Comparison of ENCODE assay signal across 25 cellular contexts in genomic region chr12:129276408-129277042, GRCh38.
"Had no signal": no experiment of that assay in that cellular context is flagged by ENCODE, and none has a peak within 500 bp of the region (broad histone marks: within the 10 kb centered on the region; RNA-seq: fewer than 3 reads in every experiment).

No MANE protein-coding gene starts in this region.

- H3K36me3 Mint-ChIP-seq: activated CD4-positive, alpha-beta memory T cell treated with anti-CD3 and anti-CD28 coated beads for 36 hours; activated naive CD8-positive, alpha-beta T cell treated with anti-CD3 and anti-CD28 coated beads, Interleukin-2, amount 10 ng/mL, durations not matched to agents 7 days and 5 days; immature natural killer cell; memory B cell; natural killer cell treated with Interleukin-12 subunit alpha and Interleukin-12 subunit beta and Interleukin-15 and Interleukin-18, amount 100 ng/mL, for 72 hours; stimulated activated effector memory CD8-positive, alpha-beta T cell treated with anti-CD3 and anti-CD28 coated beads, Interleukin-12 subunit alpha, Interleukin-12 subunit beta, amount 100 ng/mL, for 72 hours had no signal

- H3K4me1 Mint-ChIP-seq: activated naive CD8-positive, alpha-beta T cell treated with anti-CD3 and anti-CD28 coated beads, Interleukin-2, amount 10 ng/mL, durations not matched to agents 7 days and 5 days; immature natural killer cell; memory B cell; stimulated activated effector memory CD8-positive, alpha-beta T cell treated with anti-CD3 and anti-CD28 coated beads, Interleukin-12 subunit alpha, Interleukin-12 subunit beta, amount 100 ng/mL, for 72 hours; stimulated activated naive CD8-positive, alpha-beta T cell treated with anti-CD3 and anti-CD28 coated beads, Interleukin-15, amount 100 ng/mL, for 72 hours; T-helper 17 cell had no signal

- DNase-seq: activated CD4-positive, alpha-beta memory T cell treated with anti-CD3 and anti-CD28 coated beads for 36 hours; activated CD4-positive, alpha-beta T cell treated with anti-CD3 and anti-CD28 coated beads for 48 hours; activated CD4-positive, CD25-positive, alpha-beta regulatory T cell; activated naive CD4-positive, alpha-beta T cell treated with Interleukin-2 at 50 U/mL for 16 hours; activated naive CD8-positive, alpha-beta T cell treated with anti-CD3 and anti-CD28 coated beads, Interleukin-2, amount 10 ng/mL, durations not matched to agents 7 days and 5 days; activated T-cell treated with anti-CD3 and anti-CD28 coated beads, Interleukin-2, amount 50 U/mL, for 48 hours; amniotic stem cell; erythroblast; foreskin melanocyte; immature natural killer cell; pancreas; psoas muscle; right cardiac atrium; stimulated activated CD4-positive, alpha-beta T cell treated with anti-CD3 and anti-CD28 coated beads, Interleukin-1b, Interleukin-23, amount 100 ng/mL, for 48 hours; stimulated activated naive CD8-positive, alpha-beta T cell treated with anti-CD3 and anti-CD28 coated beads, Interleukin-15, amount 100 ng/mL, for 72 hours; T-helper 17 cell; trophoblast cell had no signal

- H3K4me3 Mint-ChIP-seq: activated CD4-positive, alpha-beta memory T cell treated with anti-CD3 and anti-CD28 coated beads for 36 hours; activated naive CD8-positive, alpha-beta T cell treated with anti-CD3 and anti-CD28 coated beads, Interleukin-2, amount 10 ng/mL, durations not matched to agents 7 days and 5 days; immature natural killer cell; memory B cell; natural killer cell treated with Interleukin-12 subunit alpha and Interleukin-12 subunit beta and Interleukin-15 and Interleukin-18, amount 100 ng/mL, for 72 hours; stimulated activated effector memory CD8-positive, alpha-beta T cell treated with anti-CD3 and anti-CD28 coated beads, Interleukin-12 subunit alpha, Interleukin-12 subunit beta, amount 100 ng/mL, for 72 hours; stimulated activated naive CD8-positive, alpha-beta T cell treated with anti-CD3 and anti-CD28 coated beads, Interleukin-15, amount 100 ng/mL, for 72 hours; T-helper 17 cell had no signal

- H3K4me3 ChIP-seq: cardiac muscle cell, hepatocyte, pancreas, psoas muscle, suprapubic skin, vagina had no signal

- H3K9me3 ChIP-seq: pancreas, psoas muscle, suprapubic skin, vagina had no signal

- H3K4me1 ChIP-seq: pancreas, psoas muscle, suprapubic skin, vagina had no signal

- H3K9me3 Mint-ChIP-seq: memory B cell; natural killer cell treated with Interleukin-12 subunit alpha and Interleukin-12 subunit beta and Interleukin-15 and Interleukin-18, amount 100 ng/mL, for 72 hours; stimulated activated effector memory CD8-positive, alpha-beta T cell treated with anti-CD3 and anti-CD28 coated beads, Interleukin-12 subunit alpha, Interleukin-12 subunit beta, amount 100 ng/mL, for 72 hours had no signal

- H3K36me3 ChIP-seq: cardiac muscle cell, neutrophil, pancreas, suprapubic skin, vagina had no signal

- H3K27me3 Mint-ChIP-seq: activated CD4-positive, alpha-beta memory T cell treated with anti-CD3 and anti-CD28 coated beads for 36 hours; activated naive CD8-positive, alpha-beta T cell treated with anti-CD3 and anti-CD28 coated beads, Interleukin-2, amount 10 ng/mL, durations not matched to agents 7 days and 5 days; stimulated activated naive CD8-positive, alpha-beta T cell treated with anti-CD3 and anti-CD28 coated beads, Interleukin-15, amount 100 ng/mL, for 72 hours; T-helper 17 cell had no signal

- H3K27ac Mint-ChIP-seq: activated CD4-positive, alpha-beta memory T cell treated with anti-CD3 and anti-CD28 coated beads for 36 hours; activated naive CD8-positive, alpha-beta T cell treated with anti-CD3 and anti-CD28 coated beads, Interleukin-2, amount 10 ng/mL, durations not matched to agents 7 days and 5 days; immature natural killer cell; memory B cell; natural killer cell treated with Interleukin-12 subunit alpha and Interleukin-12 subunit beta and Interleukin-15 and Interleukin-18, amount 100 ng/mL, for 72 hours; stimulated activated effector memory CD8-positive, alpha-beta T cell treated with anti-CD3 and anti-CD28 coated beads, Interleukin-12 subunit alpha, Interleukin-12 subunit beta, amount 100 ng/mL, for 72 hours; stimulated activated naive CD8-positive, alpha-beta T cell treated with anti-CD3 and anti-CD28 coated beads, Interleukin-15, amount 100 ng/mL, for 72 hours; T-helper 17 cell had no signal

- FAIRE-seq: pancreas had no signal

- H3K27me3 ChIP-seq: cardiac muscle cell, hepatocyte, neutrophil, pancreas, suprapubic skin, vagina had no signal

- H3K27ac ChIP-seq: cardiac muscle cell, hepatocyte, neutrophil, pancreas, psoas muscle, suprapubic skin, vagina had no signal
